In the genomic region with DNA sequence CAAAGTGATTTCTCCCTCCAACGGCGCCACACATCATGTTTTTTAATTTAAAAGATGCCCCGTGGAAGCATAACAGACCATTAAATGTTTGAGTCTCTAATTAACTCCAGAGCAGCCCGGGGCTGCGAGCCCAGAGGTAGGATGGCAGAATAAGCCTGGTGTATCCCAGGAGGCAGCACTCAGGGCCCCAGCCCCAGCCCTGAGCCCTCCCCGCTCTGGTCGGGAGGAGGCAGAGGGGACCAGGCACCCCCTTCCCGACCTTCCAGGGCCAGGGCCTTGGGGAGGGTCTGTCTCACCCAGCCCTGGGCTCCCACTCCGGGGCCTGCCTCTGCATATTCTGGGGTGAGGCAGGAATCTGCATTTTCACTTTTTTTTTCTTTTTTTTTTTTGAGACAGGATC, we compare ENCODE assay signal across 28 cellular contexts.
"Had no signal": no experiment of that assay in that cellular context is flagged by ENCODE, and none has a peak within 500 bp of the region (broad histone marks: within the 10 kb centered on the region; RNA-seq: fewer than 3 reads in every experiment).

No MANE protein-coding gene starts in this region.

- H3K4me2 ChIP-seq: hepatocyte had no signal

- H3K27me3 ChIP-seq: ascending aorta, cardiac muscle cell, colonic mucosa, gastrocnemius medialis, heart right ventricle, hepatocyte had no signal

- H3K79me2 ChIP-seq: hepatocyte had no signal

- H3K36me3 ChIP-seq: ascending aorta, breast epithelium, cardiac muscle cell, colonic mucosa, gastrocnemius medialis had no signal

- H3K9me3 ChIP-seq: colonic mucosa, gastrocnemius medialis had no signal

- ATAC-seq: activated CD4-positive, alpha-beta T cell treated with anti-CD3 and anti-CD28 coated beads for 36 hours; activated CD8-positive, alpha-beta T cell treated with anti-CD3 and anti-CD28 coated beads, Interleukin-2, amount 10 ng/mL, durations not matched to agents 7 days and 5 days; activated naive CD8-positive, alpha-beta T cell treated with anti-CD3 and anti-CD28 coated beads, Interleukin-2, amount 50 U/mL, for 24 hours; esophagus mucosa; foreskin keratinocyte; gastrocnemius medialis; heart right ventricle had no signal

- H3K4me3 ChIP-seq: ascending aorta, breast epithelium, cardiac muscle cell, colonic mucosa, dorsolateral prefrontal cortex, gastrocnemius medialis, heart right ventricle, hepatocyte had no signal

- H3K27ac ChIP-seq: ascending aorta, breast epithelium, cardiac muscle cell, colonic mucosa, foreskin keratinocyte, heart right ventricle, hepatocyte had no signal

- H2AFZ ChIP-seq: hepatocyte had no signal

- DNase-seq: activated CD4-positive, alpha-beta memory T cell treated with anti-CD3 and anti-CD28 coated beads for 36 hours; activated CD4-positive, alpha-beta T cell treated with anti-CD3 and anti-CD28 coated beads for 36 hours; activated CD4-positive, alpha-beta T cell treated with anti-CD3 and anti-CD28 coated beads, Interleukin-2, amount 10 ng/mL, durations not matched to agents 24 days and 14 days; activated CD4-positive, CD25-positive, alpha-beta regulatory T cell; activated CD4-positive, CD25-positive, alpha-beta regulatory T cell treated with anti-CD3 and anti-CD28 coated beads, Interleukin-2, amount 50 U/mL, for 72 hours; activated CD8-positive, alpha-beta memory T cell treated with anti-CD3 and anti-CD28 coated beads, Interleukin-2, amount 50 U/mL, for 4 hours; activated CD8-positive, alpha-beta T cell treated with anti-CD3 and anti-CD28 coated beads, Interleukin-2, amount 10 ng/mL, durations not matched to agents 7 days and 5 days; activated effector memory CD4-positive, alpha-beta T cell treated with anti-CD3 and anti-CD28 coated beads, Interleukin-2, amount 50 U/mL, for 16 hours; activated naive CD4-positive, alpha-beta T cell treated with anti-CD3 and anti-CD28 coated beads for 36 hours; activated naive CD8-positive, alpha-beta T cell treated with anti-CD3 and anti-CD28 coated beads for 36 hours; activated naive CD8-positive, alpha-beta T cell treated with anti-CD3 and anti-CD28 coated beads, Interleukin-2, amount 50 U/mL, for 24 hours; activated T-cell treated with anti-CD3 and anti-CD28 coated beads, Interleukin-2, amount 50 U/mL, for 1 hour; activated T-cell treated with anti-CD3 and anti-CD28 coated beads, Interleukin-2, amount 50 U/mL, for 48 hours; central memory CD4-positive, alpha-beta T cell; cerebellar nuclear complex; colonic mucosa; dorsolateral prefrontal cortex; effector memory CD4-positive, alpha-beta T cell; endodermal cell; foreskin keratinocyte; gastrocnemius medialis; glutamatergic neuron; heart right ventricle had no signal

- H3K4me1 ChIP-seq: ascending aorta, breast epithelium, colonic mucosa, foreskin keratinocyte, heart right ventricle had no signal
